Comparison of ENCODE assay signal across 10 cellular contexts in genomic region chr2:53994735-53995538, GRCh38. TPM values are rescaled to one million over a fixed set of nuclear protein-coding genes. Genes with fewer than 3 reads are reported as not detected.
DNase-seq lines count a peak whose midpoint lies in the region; ATAC-seq, FAIRE-seq and TF ChIP-seq lines count a peak whose summit lies in the region.
"Had no signal": no experiment of that assay in that cellular context is flagged by ENCODE, and none has a peak within 500 bp of the region (broad histone marks: within the 10 kb centered on the region; RNA-seq: fewer than 3 reads in every experiment).

No MANE protein-coding gene starts in this region.

- ATAC-seq in GM18519 (IDR thresholded peaks at IDR 0.05; ENCODE audit: low FRiP score, unreplicated experiment) (peak; percentile 76), GM21723 (IDR thresholded peaks at IDR 0.05; ENCODE audit: unreplicated experiment) (peak; percentile 60), mucosa of descending colon (peak; percentile 85), HG02840 (IDR thresholded peaks at IDR 0.05; ENCODE audit: low FRiP score, unreplicated experiment) (no peak)

- no peak overlapping the region for H3K4me3 ChIP-seq in mucosa of descending colon
- H3K4me3 ChIP-seq: testis had no signal

- no peaks in the 10 kb centered on the region for H3K36me3 ChIP-seq in mucosa of descending colon (ENCODE audit: low read depth)

- DNase-seq in MV-4-11 (lab: John Stamatoyannopoulos, UW) (peak; percentile 70), mucosa of descending colon (no peak), NCI-H2171 treated with DMSO at 0.1 percent for 48 hours (lab: John Stamatoyannopoulos, UW) (no peak), NCI-H1105 (lab: John Stamatoyannopoulos, UW) (no peak), HTR-8/SVneo (ENCODE audit: insufficient read length, low spot score) (no peak)
- DNase-seq: testis had no signal

- no peak for TF ChIP-seq CTCF in mucosa of descending colon (IDR thresholded peaks at IDR 0.05)

- no peaks in the 10 kb centered on the region for H3K9me3 ChIP-seq in mucosa of descending colon
- H3K9me3 ChIP-seq: testis had no signal

- no peaks in the 10 kb centered on the region for H3K4me1 ChIP-seq in mucosa of descending colon (ENCODE audit: low read depth)
- H3K4me1 ChIP-seq: testis had no signal

- FAIRE-seq in HTR-8/SVneo (lab: Jason Lieb, UNC) = no peak
- FAIRE-seq: GM18507 had no signal

- intact Hi-C loops in mucosa of descending colon (cut with DNase I, micrococcal nuclease) = no loop called here

RNA-seq across cellular contexts. Expression of gene PSME4, which starts 24.1 kb away (rescaled TPM):
- total RNA-seq in mucosa of descending colon = 10 to 100 TPM; 33.7 to 50.9 (median 50.3) TPM
